Comparison of ENCODE assay signal across 8 cellular contexts in the genomic region with DNA sequence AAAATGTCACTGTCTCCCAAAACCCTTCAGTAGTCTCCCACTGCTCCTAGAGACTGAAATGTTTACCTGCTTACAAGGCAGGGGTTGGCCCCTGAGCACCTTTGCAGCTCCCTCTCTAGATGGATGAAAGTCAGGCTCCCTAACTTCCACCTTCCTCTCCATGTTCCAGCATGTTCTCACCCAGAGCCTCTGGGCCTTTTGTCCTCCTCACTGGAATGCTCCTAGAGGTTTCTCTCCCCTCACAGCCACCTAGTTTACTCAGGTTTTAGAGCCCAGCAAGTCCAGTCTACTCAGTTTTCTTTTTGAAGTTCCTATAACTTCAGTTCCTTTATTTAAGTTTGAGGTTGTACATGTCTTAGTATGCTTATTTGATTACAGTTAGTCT. TPM values are rescaled to one million over a fixed set of nuclear protein-coding genes. Genes with fewer than 3 reads are reported as not detected.
A peak's percentile ranks its signal among the peaks of the same experiment; 100 is the strongest.
DNase-seq lines count a peak whose midpoint lies in the region; ATAC-seq, FAIRE-seq and TF ChIP-seq lines count a peak whose summit lies in the region.

No MANE protein-coding gene starts in this region.

- no peak overlapping the region for H2AFZ ChIP-seq in HepG2 (ENCODE audit: low read length)

- H3K27ac Mint-ChIP-seq in activated T-cell treated with anti-CD3 and anti-CD28 coated beads, Interleukin-2, amount 50 U/mL, for 24 hours, result peak overlapping the region; percentile 97

- H3K27ac ChIP-seq in HepG2 (ENCODE audit: extremely low read length, insufficient read depth, low read length) (peak overlapping the region; percentile 69), transverse colon (peak overlapping the region; percentile 86 to 98 (median 92))

- peaks cover under 1% of the 10 kb centered on the region for H3K27me3 Mint-ChIP-seq in activated T-cell treated with anti-CD3 and anti-CD28 coated beads, Interleukin-2, amount 50 U/mL, for 24 hours

- no peak for TF ChIP-seq CTCF in HepG2 (CRISPR knock-in tag; IDR thresholded peaks at IDR 0.05)
- TF ChIP-seq CTCF in transverse colon (IDR thresholded peaks at IDR 0.05), result no peak

- H3K4me3 Mint-ChIP-seq in activated T-cell treated with anti-CD3 and anti-CD28 coated beads, Interleukin-2, amount 50 U/mL, for 24 hours, result peak overlapping the region; percentile 99

- no peak for DNase-seq in activated T-cell treated with anti-CD3 and anti-CD28 coated beads, Interleukin-2, amount 50 U/mL, for 24 hours
- no peak for DNase-seq in activated T-cell treated with anti-CD3 and anti-CD28 coated beads for 4 hours
- no peak for DNase-seq in adipocyte (ENCODE audit: low read depth)
- no peak for DNase-seq in HepG2 (ENCODE audit: low spot score)
- DNase-seq in transverse colon, result no peak
- no peak for DNase-seq in NCI-H2107 (lab: John Stamatoyannopoulos, UW)

- no peak for TF ChIP-seq RAD21 in HepG2 (CRISPR knock-in tag; IDR thresholded peaks at IDR 0.05)

- H3K9me3 Mint-ChIP-seq in activated T-cell treated with anti-CD3 and anti-CD28 coated beads, Interleukin-2, amount 50 U/mL, for 24 hours, result no peaks in the 10 kb centered on the region

- TF ChIP-seq EP300 in HepG2 (IDR thresholded peaks at IDR 0.05; ENCODE audit: low read depth in 2 of 2, low read length in 2 of 2) (no peak), HepG2 (CRISPR knock-in tag; IDR thresholded peaks at IDR 0.05; ENCODE audit: borderline replicate concordance) (no peak), transverse colon (IDR thresholded peaks at IDR 0.05; ENCODE audit: low read depth) (no peak)

- FAIRE-seq in HepG2 (lab: Jason Lieb, UNC), result no peak

- in situ Hi-C loops in HepG2 (cut with HindIII; ENCODE audit: extremely low pct_ligation_motif_present, low pct_unique_long_range_greater_than_20kb) (no loop called here), transverse colon (cut with MboI; ENCODE audit: low pct_ligation_motif_present in 1 of 4, low pct_unique_long_range_greater_than_20kb in 1 of 4, low sequenced_read_pairs in 3 of 4) (no loop called here)

- POLR2A ChIA-PET in HepG2 (lab: Yijun Ruan, JAX), result interaction anchor here (1.2 to 1.6 kb wide), 2 partner anchors 29 to 94 kb away, joined by 6 to 11 read pairs; a partner anchor contains a TSS

- ATAC-seq in HepG2, result peak; percentile 39
- ATAC-seq in HG02678 (IDR thresholded peaks at IDR 0.05; ENCODE audit: unreplicated experiment), result no peak
- no peak for ATAC-seq in GM19452 (IDR thresholded peaks at IDR 0.05; ENCODE audit: unreplicated experiment)

- no TSS peak for BruUV-seq in HepG2 (replicated peaks; lab: Mats Ljungman, UMichigan)

- CTCF ChIA-PET in HepG2 (lab: Yijun Ruan, JAX; ENCODE audit: low intra/inter-chr PET ratio, low total read pairs), result no interaction called here

- no peaks in the 10 kb centered on the region for H4K20me1 ChIP-seq in HepG2 (ENCODE audit: insufficient read depth, low read length)

- intact Hi-C loops in HepG2 (cut with micrococcal nuclease; ENCODE audit: unreplicated experiment) (loop anchor here (2.0 kb wide), 1 partner anchor 42 kb away; no protein-coding TSS in a partner anchor), transverse colon (cut with DNase I; ENCODE audit: low total_unique reads) (no loop called here)

- H3K4me1 Mint-ChIP-seq in activated T-cell treated with anti-CD3 and anti-CD28 coated beads, Interleukin-2, amount 50 U/mL, for 24 hours (ENCODE audit: low read depth), result peaks cover 35% of the 10 kb centered on the region

- H3K27me3 ChIP-seq in adipocyte (replicated peaks; ENCODE audit: control insufficient read depth, insufficient read depth, low read length), result no peaks in the 10 kb centered on the region
- H3K27me3 ChIP-seq in HepG2 (ENCODE audit: control insufficient read depth in 1 of 2, insufficient read depth in 2 of 2, low read length in 2 of 2), result peaks cover 1 to 3% of the 10 kb centered on the region in 2 experiments; a peak in 2 of 5 replicates
- no peaks in the 10 kb centered on the region for H3K27me3 ChIP-seq in transverse colon

- peak overlapping the region; percentile 73 for H3K4me2 ChIP-seq in HepG2 (ENCODE audit: low read depth, low read length)

- H3K9ac ChIP-seq in adipocyte (ENCODE audit: low read length) (peak overlapping the region; percentile 95), HepG2 (ENCODE audit: insufficient read depth, low read depth, low read length) (peak overlapping the region; percentile 95)

- H3K36me3 Mint-ChIP-seq in activated T-cell treated with anti-CD3 and anti-CD28 coated beads, Interleukin-2, amount 50 U/mL, for 24 hours (ENCODE audit: low read depth), result peaks cover 43% of the 10 kb centered on the region

- H3K79me2 ChIP-seq in HepG2 (ENCODE audit: insufficient read depth, low read length), result peaks cover 37% of the 10 kb centered on the region

- H3K36me3 ChIP-seq in adipocyte (ENCODE audit: control insufficient read depth, insufficient read depth, low read length, severe bottlenecking) (peaks cover 5% of the 10 kb centered on the region), HepG2 (replicated peaks in 1 of 2; ENCODE audit: control insufficient read depth in 1 of 2, insufficient read depth in 2 of 2, low read length in 2 of 2) (peaks cover 1 to 13% of the 10 kb centered on the region in 2 experiments; a peak in 1 of 5 replicates), transverse colon (no peaks in the 10 kb centered on the region)

- no peaks in the 10 kb centered on the region for H3K9me3 ChIP-seq in adipocyte (ENCODE audit: control insufficient read depth, low read length)
- no peaks in the 10 kb centered on the region for H3K9me3 ChIP-seq in HepG2 (ENCODE audit: low read length)
- no peaks in the 10 kb centered on the region for H3K9me3 ChIP-seq in transverse colon

- TF ChIP-seq POLR2A in HepG2 (IDR thresholded peaks at IDR 0.05; ENCODE audit: insufficient read depth in 1 of 2, low read depth in 2 of 2, low read length in 2 of 2) (no peak), transverse colon (IDR thresholded peaks at IDR 0.05) (no peak)

- peak overlapping the region; percentile 94 for H3K4me3 ChIP-seq in adipocyte (ENCODE audit: low read length)
- H3K4me3 ChIP-seq in HepG2 (replicated peaks in 1 of 3; ENCODE audit: insufficient read depth in 1 of 3, low read depth in 2 of 3, low read length in 3 of 3), result peak overlapping the region; percentile 87 to 92 (median 92)
- H3K4me3 ChIP-seq in transverse colon, result peak overlapping the region in 3 of 4 donors; percentile 71 to 94 (median 85)

- H3K4me1 ChIP-seq in adipocyte (ENCODE audit: control insufficient read depth, insufficient read depth, low read length) (peaks cover 25% of the 10 kb centered on the region), HepG2 (ENCODE audit: insufficient read depth, low read length) (peaks cover 19% of the 10 kb centered on the region), transverse colon (peaks cover 10 to 31% (median 20%) of the 10 kb centered on the region in 4 donors)

RNA-seq across cellular contexts. Expression of a gene that starts 0.8 kb away (rescaled TPM):
- total RNA-seq in HepG2 (2016; rRNA removed; fragmentation: Illumina TruSeq; extraction: Trizol) (37.1 and 42.1 TPM in 2 replicates), transverse colon (10 to 100 TPM; 24.7 to 37.5 (median 27.9) TPM)
- total RNA-seq in HepG2 (2016; cell fraction: cytosol; rRNA removed; fragmentation: Illumina TruSeq; extraction: Trizol; ENCODE audit: low read depth), result 7.2 and 8.5 TPM in 2 replicates
- total RNA-seq in HepG2 (2016; cell fraction: insoluble cytoplasmic fraction; rRNA removed; fragmentation: Illumina TruSeq; extraction: Trizol), result 34.5 and 46.1 TPM in 2 replicates
- 23.0 and 25.4 TPM in 2 replicates for total RNA-seq in HepG2 (2016; cell fraction: membrane; rRNA removed; fragmentation: Illumina TruSeq; extraction: Trizol)
- total RNA-seq in HepG2 (2016; cell fraction: nucleus; rRNA removed; fragmentation: Illumina TruSeq; extraction: Trizol), result 19.0 and 24.0 TPM in 2 replicates
- 41.3 and 51.5 TPM in 2 replicates for polyA plus RNA-seq in HepG2 (2011; rRNA removed)
- polyA plus RNA-seq in HepG2 (2011; cell fraction: cytosol; rRNA removed), result 28.0 and 37.2 TPM in 2 replicates
- 80.9 and 98.9 TPM in 2 replicates for polyA plus RNA-seq in HepG2 (2011; cell fraction: nucleus; rRNA removed)
- 44.2 and 48.1 TPM in 2 replicates for polyA plus RNA-seq in HepG2 (2012)
- polyA plus RNA-seq in HepG2 (2016; cell fraction: cytosol; fragmentation: Illumina TruSeq; extraction: Trizol; ENCODE audit: low read depth), result 12.6 and 15.0 TPM in 2 replicates
- polyA plus RNA-seq in HepG2 (2016; cell fraction: insoluble cytoplasmic fraction; fragmentation: Illumina TruSeq; extraction: Trizol; ENCODE audit: low read depth), result 55.0 and 56.0 TPM in 2 replicates
- 24.9 and 27.1 TPM in 2 replicates for polyA plus RNA-seq in HepG2 (2016; cell fraction: membrane; fragmentation: Illumina TruSeq; extraction: Trizol; ENCODE audit: low read depth)
- 49.6 and 53.8 TPM in 2 replicates for polyA plus RNA-seq in HepG2 (2016; cell fraction: nucleus; fragmentation: Illumina TruSeq; extraction: Trizol; ENCODE audit: insufficient read depth, low read depth)
- polyA minus RNA-seq in HepG2 (2011; rRNA and poly(A)+ RNA removed; ENCODE audit: low replicate concordance), result 55.9 and 116 TPM in 2 replicates
- polyA minus RNA-seq in HepG2 (2011; cell fraction: cytosol; rRNA and poly(A)+ RNA removed), result 13.8 and 16.4 TPM in 2 replicates
- 11.3 and 16.7 TPM in 2 replicates for polyA minus RNA-seq in HepG2 (2011; cell fraction: nucleus; rRNA and poly(A)+ RNA removed)

RNA-seq across cellular contexts. Expression of a gene that starts 30.0 kb away (rescaled TPM):
- 9.3 and 18.8 TPM in 2 replicates for total RNA-seq in HepG2 (2016; rRNA removed; fragmentation: Illumina TruSeq; extraction: Trizol)
- 6.3 and 6.8 TPM in 2 replicates for total RNA-seq in HepG2 (2016; cell fraction: cytosol; rRNA removed; fragmentation: Illumina TruSeq; extraction: Trizol; ENCODE audit: low read depth)
- total RNA-seq in HepG2 (2016; cell fraction: insoluble cytoplasmic fraction; rRNA removed; fragmentation: Illumina TruSeq; extraction: Trizol), result 8.9 and 19.1 TPM in 2 replicates
- 17.4 and 19.4 TPM in 2 replicates for total RNA-seq in HepG2 (2016; cell fraction: membrane; rRNA removed; fragmentation: Illumina TruSeq; extraction: Trizol)
- total RNA-seq in HepG2 (2016; cell fraction: nucleus; rRNA removed; fragmentation: Illumina TruSeq; extraction: Trizol), result 16.1 and 21.0 TPM in 2 replicates
- 10.6 and 16.9 TPM in 2 replicates for polyA plus RNA-seq in HepG2 (2011; rRNA removed)
- 12.5 and 14.4 TPM in 2 replicates for polyA plus RNA-seq in HepG2 (2011; cell fraction: cytosol; rRNA removed)
- 30.1 and 31.3 TPM in 2 replicates for polyA plus RNA-seq in HepG2 (2011; cell fraction: nucleus; rRNA removed)
- 11.0 and 16.6 TPM in 2 replicates for polyA plus RNA-seq in HepG2 (2012)
- 5.9 and 7.6 TPM in 2 replicates for polyA plus RNA-seq in HepG2 (2016; cell fraction: cytosol; fragmentation: Illumina TruSeq; extraction: Trizol; ENCODE audit: low read depth)
- polyA plus RNA-seq in HepG2 (2016; cell fraction: insoluble cytoplasmic fraction; fragmentation: Illumina TruSeq; extraction: Trizol; ENCODE audit: low read depth), result 10.5 and 13.4 TPM in 2 replicates
- polyA plus RNA-seq in HepG2 (2016; cell fraction: membrane; fragmentation: Illumina TruSeq; extraction: Trizol; ENCODE audit: low read depth), result 14.0 and 17.0 TPM in 2 replicates
- polyA plus RNA-seq in HepG2 (2016; cell fraction: nucleus; fragmentation: Illumina TruSeq; extraction: Trizol; ENCODE audit: insufficient read depth, low read depth), result 30.8 and 31.8 TPM in 2 replicates
- 44.7 and 85.4 TPM in 2 replicates for polyA minus RNA-seq in HepG2 (2011; rRNA and poly(A)+ RNA removed; ENCODE audit: low replicate concordance)
- polyA minus RNA-seq in HepG2 (2011; cell fraction: cytosol; rRNA and poly(A)+ RNA removed), result 11.3 and 17.5 TPM in 2 replicates
- 9.3 and 12.4 TPM in 2 replicates for polyA minus RNA-seq in HepG2 (2011; cell fraction: nucleus; rRNA and poly(A)+ RNA removed)
- 10 to 100 TPM; 26.3 to 92.4 (median 44.2) TPM for total RNA-seq in transverse colon

RNA-seq across cellular contexts. Expression of a gene that starts 47.7 kb away (rescaled TPM):
- total RNA-seq in HepG2 (2016; rRNA removed; fragmentation: Illumina TruSeq; extraction: Trizol) (16.2 and 26.1 TPM in 2 replicates), transverse colon (100 to 1,000 TPM in 3 of 4 donors, 10 to 100 TPM in 1; 90.8 to 117 (median 109) TPM)
- 11.9 and 18.5 TPM in 2 replicates for total RNA-seq in HepG2 (2016; cell fraction: cytosol; rRNA removed; fragmentation: Illumina TruSeq; extraction: Trizol; ENCODE audit: low read depth)
- 14.1 and 27.2 TPM in 2 replicates for total RNA-seq in HepG2 (2016; cell fraction: insoluble cytoplasmic fraction; rRNA removed; fragmentation: Illumina TruSeq; extraction: Trizol)
- 20.4 and 27.0 TPM in 2 replicates for total RNA-seq in HepG2 (2016; cell fraction: membrane; rRNA removed; fragmentation: Illumina TruSeq; extraction: Trizol)
- 19.9 and 21.8 TPM in 2 replicates for total RNA-seq in HepG2 (2016; cell fraction: nucleus; rRNA removed; fragmentation: Illumina TruSeq; extraction: Trizol)
- 36.0 and 37.5 TPM in 2 replicates for polyA plus RNA-seq in HepG2 (2011; rRNA removed)
- polyA plus RNA-seq in HepG2 (2011; cell fraction: cytosol; rRNA removed), result 22.7 and 32.6 TPM in 2 replicates
- polyA plus RNA-seq in HepG2 (2011; cell fraction: nucleus; rRNA removed), result 80.9 and 82.1 TPM in 2 replicates
- polyA plus RNA-seq in HepG2 (2012), result 17.6 and 19.0 TPM in 2 replicates
- polyA plus RNA-seq in HepG2 (2016; cell fraction: cytosol; fragmentation: Illumina TruSeq; extraction: Trizol; ENCODE audit: low read depth), result 18.0 and 23.7 TPM in 2 replicates
- 17.7 and 21.6 TPM in 2 replicates for polyA plus RNA-seq in HepG2 (2016; cell fraction: insoluble cytoplasmic fraction; fragmentation: Illumina TruSeq; extraction: Trizol; ENCODE audit: low read depth)
- polyA plus RNA-seq in HepG2 (2016; cell fraction: membrane; fragmentation: Illumina TruSeq; extraction: Trizol; ENCODE audit: low read depth), result 21.8 and 28.2 TPM in 2 replicates
- polyA plus RNA-seq in HepG2 (2016; cell fraction: nucleus; fragmentation: Illumina TruSeq; extraction: Trizol; ENCODE audit: insufficient read depth, low read depth), result 60.0 and 62.1 TPM in 2 replicates
- 45.1 and 143 TPM in 2 replicates for polyA minus RNA-seq in HepG2 (2011; rRNA and poly(A)+ RNA removed; ENCODE audit: low replicate concordance)
- 10.4 and 12.0 TPM in 2 replicates for polyA minus RNA-seq in HepG2 (2011; cell fraction: cytosol; rRNA and poly(A)+ RNA removed)
- 38.2 and 49.6 TPM in 2 replicates for polyA minus RNA-seq in HepG2 (2011; cell fraction: nucleus; rRNA and poly(A)+ RNA removed)

RNA-seq across cellular contexts. Expression of a gene that starts 48.1 kb away (rescaled TPM):
- total RNA-seq in HepG2 (2016; rRNA removed; fragmentation: Illumina TruSeq; extraction: Trizol) (41.2 and 57.8 TPM in 2 replicates), transverse colon (10 to 100 TPM in 3 of 4 donors, 1 to 10 TPM in 1; 6.0 to 47.0 (median 12.5) TPM)
- total RNA-seq in HepG2 (2016; cell fraction: cytosol; rRNA removed; fragmentation: Illumina TruSeq; extraction: Trizol; ENCODE audit: low read depth), result 10.4 and 12.1 TPM in 2 replicates
- 45.4 and 61.4 TPM in 2 replicates for total RNA-seq in HepG2 (2016; cell fraction: insoluble cytoplasmic fraction; rRNA removed; fragmentation: Illumina TruSeq; extraction: Trizol)
- total RNA-seq in HepG2 (2016; cell fraction: membrane; rRNA removed; fragmentation: Illumina TruSeq; extraction: Trizol), result 14.0 and 15.7 TPM in 2 replicates
- total RNA-seq in HepG2 (2016; cell fraction: nucleus; rRNA removed; fragmentation: Illumina TruSeq; extraction: Trizol), result 16.3 and 19.3 TPM in 2 replicates
- polyA plus RNA-seq in HepG2 (2011; rRNA removed), result 22.3 and 26.5 TPM in 2 replicates
- polyA plus RNA-seq in HepG2 (2011; cell fraction: cytosol; rRNA removed), result 15.5 and 18.8 TPM in 2 replicates
- polyA plus RNA-seq in HepG2 (2011; cell fraction: nucleus; rRNA removed), result 10.4 and 11.9 TPM in 2 replicates
- polyA plus RNA-seq in HepG2 (2012), result 17.0 and 18.3 TPM in 2 replicates
- 8.5 and 10.6 TPM in 2 replicates for polyA plus RNA-seq in HepG2 (2016; cell fraction: cytosol; fragmentation: Illumina TruSeq; extraction: Trizol; ENCODE audit: low read depth)
- polyA plus RNA-seq in HepG2 (2016; cell fraction: insoluble cytoplasmic fraction; fragmentation: Illumina TruSeq; extraction: Trizol; ENCODE audit: low read depth), result 47.4 and 47.7 TPM in 2 replicates
- polyA plus RNA-seq in HepG2 (2016; cell fraction: membrane; fragmentation: Illumina TruSeq; extraction: Trizol; ENCODE audit: low read depth), result 9.1 and 10.5 TPM in 2 replicates
- polyA plus RNA-seq in HepG2 (2016; cell fraction: nucleus; fragmentation: Illumina TruSeq; extraction: Trizol; ENCODE audit: insufficient read depth, low read depth), result 23.3 and 26.5 TPM in 2 replicates
- polyA minus RNA-seq in HepG2 (2011; rRNA and poly(A)+ RNA removed; ENCODE audit: low replicate concordance), result 28.6 and 113 TPM in 2 replicates
- 18.2 and 21.4 TPM in 2 replicates for polyA minus RNA-seq in HepG2 (2011; cell fraction: cytosol; rRNA and poly(A)+ RNA removed)
- 12.0 and 13.4 TPM in 2 replicates for polyA minus RNA-seq in HepG2 (2011; cell fraction: nucleus; rRNA and poly(A)+ RNA removed)

RNA-seq across cellular contexts. Expression of a gene that starts 50.3 kb away (rescaled TPM):
- total RNA-seq in HepG2 (2016; rRNA removed; fragmentation: Illumina TruSeq; extraction: Trizol) (4.2 and 9.0 TPM in 2 replicates), transverse colon (10 to 100 TPM in 1 of 4 donors, 1 to 10 TPM in 3; 4.5 to 19.7 (median 7.8) TPM)
- 3.2 and 3.4 TPM in 2 replicates for total RNA-seq in HepG2 (2016; cell fraction: cytosol; rRNA removed; fragmentation: Illumina TruSeq; extraction: Trizol; ENCODE audit: low read depth)
- 2.8 and 8.0 TPM in 2 replicates for total RNA-seq in HepG2 (2016; cell fraction: insoluble cytoplasmic fraction; rRNA removed; fragmentation: Illumina TruSeq; extraction: Trizol)
- 5.1 TPM in 2 replicates for total RNA-seq in HepG2 (2016; cell fraction: membrane; rRNA removed; fragmentation: Illumina TruSeq; extraction: Trizol)
- 10.5 and 11.6 TPM in 2 replicates for total RNA-seq in HepG2 (2016; cell fraction: nucleus; rRNA removed; fragmentation: Illumina TruSeq; extraction: Trizol)
- polyA plus RNA-seq in HepG2 (2011; rRNA removed), result 17.1 and 19.6 TPM in 2 replicates
- polyA plus RNA-seq in HepG2 (2011; cell fraction: cytosol; rRNA removed), result 15.6 and 24.7 TPM in 2 replicates
- 52.1 and 62.8 TPM in 2 replicates for polyA plus RNA-seq in HepG2 (2011; cell fraction: nucleus; rRNA removed)
- 5.9 and 7.0 TPM in 2 replicates for polyA plus RNA-seq in HepG2 (2012)
- polyA plus RNA-seq in HepG2 (2016; cell fraction: cytosol; fragmentation: Illumina TruSeq; extraction: Trizol; ENCODE audit: low read depth), result 4.7 and 5.3 TPM in 2 replicates
- polyA plus RNA-seq in HepG2 (2016; cell fraction: insoluble cytoplasmic fraction; fragmentation: Illumina TruSeq; extraction: Trizol; ENCODE audit: low read depth), result 3.9 and 4.0 TPM in 2 replicates
- 6.5 and 7.0 TPM in 2 replicates for polyA plus RNA-seq in HepG2 (2016; cell fraction: membrane; fragmentation: Illumina TruSeq; extraction: Trizol; ENCODE audit: low read depth)
- 18.8 and 19.8 TPM in 2 replicates for polyA plus RNA-seq in HepG2 (2016; cell fraction: nucleus; fragmentation: Illumina TruSeq; extraction: Trizol; ENCODE audit: insufficient read depth, low read depth)
- polyA minus RNA-seq in HepG2 (2011; rRNA and poly(A)+ RNA removed; ENCODE audit: low replicate concordance), result 1.3 and 29.5 TPM in 2 replicates
- 9.5 and 10.8 TPM in 2 replicates for polyA minus RNA-seq in HepG2 (2011; cell fraction: cytosol; rRNA and poly(A)+ RNA removed)
- 8.8 and 10.6 TPM in 2 replicates for polyA minus RNA-seq in HepG2 (2011; cell fraction: nucleus; rRNA and poly(A)+ RNA removed)
